Comparison of ENCODE assay signal across 12 cellular contexts in the genomic region with DNA sequence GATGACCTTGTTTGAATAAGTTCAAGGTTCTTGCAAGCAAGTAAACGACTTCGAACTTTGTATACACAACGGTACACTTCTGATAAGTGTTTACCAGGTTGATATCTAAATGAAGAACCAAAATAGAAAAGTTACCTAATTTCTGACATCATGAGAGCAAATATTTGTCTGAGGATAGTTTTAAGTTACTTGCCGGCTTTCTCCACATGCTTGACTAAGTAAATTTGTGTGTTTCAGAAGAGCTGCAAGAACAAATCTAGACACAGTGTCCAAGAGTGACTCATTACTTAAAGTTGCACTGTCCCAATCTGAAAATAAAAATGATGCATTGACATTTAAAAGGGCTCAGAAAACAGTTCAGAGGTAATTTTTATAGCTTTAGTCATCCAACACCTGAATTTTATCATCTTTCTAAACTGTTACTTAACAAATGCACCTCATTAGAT.
A peak's percentile ranks its signal among the peaks of the same experiment; 100 is the strongest.
DNase-seq lines count a peak whose midpoint lies in the region; ATAC-seq and TF ChIP-seq lines count a peak whose summit lies in the region.
"Had no signal": no experiment of that assay in that cellular context is flagged by ENCODE, and none has a peak within 500 bp of the region (broad histone marks: within the 10 kb centered on the region; RNA-seq: fewer than 3 reads in every experiment).

No MANE protein-coding gene starts in this region.

- H3K4me1 ChIP-seq in upper lobe of right lung, result peaks cover 3% of the 10 kb centered on the region

- no peak for TF ChIP-seq CTCF in kidney epithelial cell (IDR thresholded peaks at IDR 0.05; ENCODE audit: insufficient read depth, low read length, poor library complexity, severe bottlenecking)
- TF ChIP-seq CTCF in upper lobe of right lung (IDR thresholded peaks at IDR 0.05), result no peak

- H3K27ac Mint-ChIP-seq in activated naive CD8-positive, alpha-beta T cell, result peak overlapping the region; percentile 58
- no peak overlapping the region for H3K27ac Mint-ChIP-seq in activated naive CD8-positive, alpha-beta T cell treated with anti-CD3 and anti-CD28 coated beads for 36 hours
- H3K27ac Mint-ChIP-seq: WTC11 had no signal

- no peaks in the 10 kb centered on the region for H3K9me3 Mint-ChIP-seq in activated naive CD8-positive, alpha-beta T cell (ENCODE audit: low read depth)
- no peaks in the 10 kb centered on the region for H3K9me3 Mint-ChIP-seq in activated naive CD8-positive, alpha-beta T cell treated with anti-CD3 and anti-CD28 coated beads for 36 hours
- H3K9me3 Mint-ChIP-seq: WTC11 had no signal

- H3K36me3 ChIP-seq in kidney epithelial cell (ENCODE audit: control insufficient read depth, insufficient read depth, low read length) (no peaks in the 10 kb centered on the region), upper lobe of right lung (peaks cover 38% of the 10 kb centered on the region)

- intact Hi-C loops in upper lobe of right lung (cut with DNase I), result no loop called here

- peak overlapping the region; percentile 39 for H3K27ac ChIP-seq in upper lobe of right lung

- no peak overlapping the region for H3K4me3 Mint-ChIP-seq in activated naive CD8-positive, alpha-beta T cell
- no peak overlapping the region for H3K4me3 Mint-ChIP-seq in activated naive CD8-positive, alpha-beta T cell treated with anti-CD3 and anti-CD28 coated beads for 36 hours
- H3K4me3 Mint-ChIP-seq: WTC11 had no signal

- H3K27me3 ChIP-seq in kidney epithelial cell (ENCODE audit: control insufficient read depth, insufficient read depth, low read length) (no peaks in the 10 kb centered on the region), upper lobe of right lung (no peaks in the 10 kb centered on the region)

- no peaks in the 10 kb centered on the region for H3K9me3 ChIP-seq in upper lobe of right lung

- H3K27me3 Mint-ChIP-seq in activated naive CD8-positive, alpha-beta T cell, result no peaks in the 10 kb centered on the region
- H3K27me3 Mint-ChIP-seq in activated naive CD8-positive, alpha-beta T cell treated with anti-CD3 and anti-CD28 coated beads for 36 hours, result no peaks in the 10 kb centered on the region

- peak; percentile 94 for ATAC-seq in upper lobe of right lung
- ATAC-seq: Panc1, WTC11 had no signal

- H3K36me3 Mint-ChIP-seq in activated naive CD8-positive, alpha-beta T cell, result peaks cover 6% of the 10 kb centered on the region
- H3K36me3 Mint-ChIP-seq in activated naive CD8-positive, alpha-beta T cell treated with anti-CD3 and anti-CD28 coated beads for 36 hours, result peaks cover 13% of the 10 kb centered on the region
- H3K36me3 Mint-ChIP-seq: WTC11 had no signal

- DNase-seq in activated naive CD8-positive, alpha-beta T cell treated with anti-CD3 and anti-CD28 coated beads for 36 hours, result no peak
- peak; percentile 65 for DNase-seq in astrocyte of the hippocampus (ENCODE audit: low read depth, low spot score)
- DNase-seq in kidney epithelial cell (ENCODE audit: low read depth), result peak; percentile 23
- DNase-seq in upper lobe of right lung, result no peak
- no peak for DNase-seq in NCI-H2171 (lab: John Stamatoyannopoulos, UW)
- DNase-seq in SIG-M5 treated with dmso at 0.1 percent for 504 hours (lab: John Stamatoyannopoulos, UW; ENCODE audit: unreplicated experiment), result no peak
- no peak for DNase-seq in globus pallidus (ENCODE audit: low spot score)
- DNase-seq: AML-193, NCI-H2029 treated with DMSO at 0.1 percent for 48 hours had no signal

- H3K4me3 ChIP-seq in kidney epithelial cell (ENCODE audit: low read depth, low read length) (no peak overlapping the region), upper lobe of right lung (no peak overlapping the region)

- peaks cover 13% of the 10 kb centered on the region for H3K4me1 Mint-ChIP-seq in activated naive CD8-positive, alpha-beta T cell (ENCODE audit: low read depth)
- H3K4me1 Mint-ChIP-seq in activated naive CD8-positive, alpha-beta T cell treated with anti-CD3 and anti-CD28 coated beads for 36 hours, result peaks cover 20% of the 10 kb centered on the region
- H3K4me1 Mint-ChIP-seq: WTC11 had no signal

Comparison
In these comparisons a context has a peak if more than half of its experiments do, and no peak if none do; other contexts are left out.
1. DNase-seq: peak in astrocyte of the hippocampus (single experiment) and kidney epithelial cell (single experiment); none in activated naive CD8-positive, alpha-beta T cell treated with anti-CD3 and anti-CD28 coated beads for 36 hours (single experiment), upper lobe of right lung (single experiment), NCI-H2171 (single experiment), SIG-M5 treated with dmso at 0.1 percent for 504 hours (single experiment) and globus pallidus (single experiment).